28 cellular contexts compared by ENCODE assay signal in genomic region chr19:9000933-9001332, GRCh38. TPM values are rescaled to one million over a fixed set of nuclear protein-coding genes. Genes with fewer than 3 reads are reported as not detected.
"Had no signal": no experiment of that assay in that cellular context is flagged by ENCODE, and none has a peak within 500 bp of the region (broad histone marks: within the 10 kb centered on the region; RNA-seq: fewer than 3 reads in every experiment).

No MANE protein-coding gene starts in this region.

- FAIRE-seq: colon, keratinocyte, pancreas had no signal

- ATAC-seq: esophagus mucosa; gastrocnemius medialis; left ventricle myocardium superior; lower lobe of right lung; pancreas; sciatic nerve; stimulated activated naive CD8-positive, alpha-beta T cell treated with anti-CD3 and anti-CD28 coated beads, Interleukin-15, amount 100 ng/mL, for 72 hours had no signal

- H3K27me3 ChIP-seq: gastrocnemius medialis, neutrophil, pancreas, suprapubic skin, transverse colon had no signal

- H3K4me3 ChIP-seq: dorsolateral prefrontal cortex, gastrocnemius medialis, lower lobe of right lung, pancreas, smooth muscle cell, suprapubic skin, transverse colon had no signal

- H3K4me1 ChIP-seq: gastrocnemius medialis, lower lobe of right lung, pancreas, suprapubic skin, transverse colon had no signal

- DNase-seq: dorsolateral prefrontal cortex; effector CD4-positive, alpha-beta T cell; foreskin fibroblast; gastrocnemius medialis; head of caudate nucleus; left ventricle myocardium superior; lower lobe of right lung; natural killer cell; pancreas; retina; stimulated activated CD4-positive, alpha-beta T cell treated with anti-CD3 and anti-CD28 coated beads, Interleukin-12 subunit alpha, Interleukin-12 subunit beta, amount 100 ng/mL, for 4 hours; stimulated activated CD4-positive, alpha-beta T cell treated with anti-CD3 and anti-CD28 coated beads, Interleukin-1b, Interleukin-23, amount 100 ng/mL, for 48 hours; stimulated activated CD4-positive, alpha-beta T cell treated with anti-CD3 and anti-CD28 coated beads, Interleukin-4, amount 100 ng/mL, for 1 hour; stimulated activated CD8-positive, alpha-beta memory T cell treated with anti-CD3 and anti-CD28 coated beads, Interleukin-4, amount 100 ng/mL, for 48 hours; stimulated activated naive CD4-positive, alpha-beta T cell; stimulated activated naive CD8-positive, alpha-beta T cell treated with anti-CD3 and anti-CD28 coated beads, Interleukin-15, amount 100 ng/mL, for 72 hours; transverse colon had no signal

- H3K9me3 ChIP-seq: gastrocnemius medialis, lower lobe of right lung, neutrophil, pancreas, suprapubic skin, transverse colon had no signal

- H3K27ac ChIP-seq: dorsolateral prefrontal cortex, epithelial cell of prostate, gastrocnemius medialis, lower lobe of right lung, neutrophil, pancreas, suprapubic skin, transverse colon had no signal

- H3K4me2 ChIP-seq: smooth muscle cell had no signal

- H3K36me3 ChIP-seq: gastrocnemius medialis, lower lobe of right lung, neutrophil, pancreas, suprapubic skin, transverse colon had no signal

RNA-seq across cellular contexts. Expression of gene MUC16, which starts 9.3 kb away (rescaled TPM):
- total RNA-seq: gastrocnemius medialis, glomerular endothelial cell, transverse colon had no signal
- polyA plus RNA-seq: neural cell, smooth muscle cell, urinary bladder had no signal
